26 cellular contexts compared by ENCODE assay signal in genomic region chr5:78424680-78425079, GRCh38.
"Had no signal": no experiment of that assay in that cellular context is flagged by ENCODE, and none has a peak within 500 bp of the region (broad histone marks: within the 10 kb centered on the region; RNA-seq: fewer than 3 reads in every experiment).

No MANE protein-coding gene starts in this region.

- H3K4me3 Mint-ChIP-seq: activated CD4-positive, alpha-beta memory T cell treated with anti-CD3 and anti-CD28 coated beads, Interleukin-2, amount 10 ng/mL, durations not matched to agents 7 days and 5 days; activated CD4-positive, alpha-beta T cell treated with anti-CD3 and anti-CD28 coated beads for 36 hours; activated naive CD4-positive, alpha-beta T cell treated with anti-CD3 and anti-CD28 coated beads, Interleukin-2, amount 10 ng/mL, durations not matched to agents 7 days and 5 days; activated naive CD8-positive, alpha-beta T cell treated with anti-CD3 and anti-CD28 coated beads for 36 hours; activated T-helper 17 cell treated with anti-CD3 and anti-CD28 coated beads, Interleukin-2, amount 50 U/mL, for 72 hours had no signal

- H3K9me3 Mint-ChIP-seq: activated CD4-positive, alpha-beta memory T cell treated with anti-CD3 and anti-CD28 coated beads, Interleukin-2, amount 10 ng/mL, durations not matched to agents 7 days and 5 days had no signal

- H3K27ac Mint-ChIP-seq: activated CD4-positive, alpha-beta memory T cell treated with anti-CD3 and anti-CD28 coated beads, Interleukin-2, amount 10 ng/mL, durations not matched to agents 7 days and 5 days; activated CD4-positive, alpha-beta T cell treated with anti-CD3 and anti-CD28 coated beads for 36 hours; activated naive CD4-positive, alpha-beta T cell treated with anti-CD3 and anti-CD28 coated beads, Interleukin-2, amount 10 ng/mL, durations not matched to agents 7 days and 5 days; activated naive CD8-positive, alpha-beta T cell treated with anti-CD3 and anti-CD28 coated beads for 36 hours; activated T-helper 17 cell treated with anti-CD3 and anti-CD28 coated beads, Interleukin-2, amount 50 U/mL, for 72 hours had no signal

- ATAC-seq: activated CD4-positive, alpha-beta T cell treated with anti-CD3 and anti-CD28 coated beads for 36 hours; activated T-helper 17 cell treated with anti-CD3 and anti-CD28 coated beads, Interleukin-2, amount 50 U/mL, for 72 hours; Panc1; Right ventricle myocardium inferior had no signal

- H3K27me3 Mint-ChIP-seq: activated CD4-positive, alpha-beta memory T cell treated with anti-CD3 and anti-CD28 coated beads, Interleukin-2, amount 10 ng/mL, durations not matched to agents 7 days and 5 days; activated CD4-positive, alpha-beta T cell treated with anti-CD3 and anti-CD28 coated beads for 36 hours; activated naive CD4-positive, alpha-beta T cell treated with anti-CD3 and anti-CD28 coated beads, Interleukin-2, amount 10 ng/mL, durations not matched to agents 7 days and 5 days; activated naive CD8-positive, alpha-beta T cell treated with anti-CD3 and anti-CD28 coated beads for 36 hours; activated T-helper 17 cell treated with anti-CD3 and anti-CD28 coated beads, Interleukin-2, amount 50 U/mL, for 72 hours had no signal

- H3K4me3 ChIP-seq: cardiac muscle cell, SK-N-MC had no signal

- H3K27ac ChIP-seq: brain microvascular endothelial cell, cardiac muscle cell, SK-N-MC, VCaP had no signal

- H3K27me3 ChIP-seq: brain microvascular endothelial cell, cardiac muscle cell had no signal

- DNase-seq: activated CD4-positive, alpha-beta memory T cell treated with anti-CD3 and anti-CD28 coated beads, Interleukin-2, amount 10 ng/mL, durations not matched to agents 7 days and 5 days; activated CD4-positive, alpha-beta T cell treated with anti-CD3 and anti-CD28 coated beads for 36 hours; activated CD4-positive, alpha-beta T cell treated with anti-CD3 and anti-CD28 coated beads, Interleukin-2, amount 50 U/mL, for 1 hour; activated CD4-positive, CD25-positive, alpha-beta regulatory T cell; activated gamma-delta T cell; activated naive CD4-positive, alpha-beta T cell treated with anti-CD3 and anti-CD28 coated beads, Interleukin-2, amount 10 ng/mL, durations not matched to agents 7 days and 5 days; activated naive CD8-positive, alpha-beta T cell treated with anti-CD3 and anti-CD28 coated beads for 36 hours; activated T-cell treated with anti-CD3 and anti-CD28 coated beads for 4 hours; activated T-cell treated with anti-CD3 and anti-CD28 coated beads, Interleukin-2, amount 50 U/mL, for 48 hours; brain microvascular endothelial cell; NCI-H1092; NCI-H1417; NCI-H1930; NCI-H2171; NCI-H2227 treated with DMSO at 0.1 percent for 48 hours; NCI-H446 treated with DMSO at 0.1 percent for 48 hours; NCI-H524 treated with DMSO at 0.1 percent for 48 hours; NCI-H82; RPMI8226; T-helper 1 cell had no signal

- H3K4me1 Mint-ChIP-seq: activated CD4-positive, alpha-beta memory T cell treated with anti-CD3 and anti-CD28 coated beads, Interleukin-2, amount 10 ng/mL, durations not matched to agents 7 days and 5 days; activated CD4-positive, alpha-beta T cell treated with anti-CD3 and anti-CD28 coated beads for 36 hours; activated naive CD4-positive, alpha-beta T cell treated with anti-CD3 and anti-CD28 coated beads, Interleukin-2, amount 10 ng/mL, durations not matched to agents 7 days and 5 days; activated naive CD8-positive, alpha-beta T cell treated with anti-CD3 and anti-CD28 coated beads for 36 hours had no signal

- H3K36me3 ChIP-seq: brain microvascular endothelial cell had no signal
